Comparison of ENCODE assay signal across 1 cellular context in the genomic region with DNA sequence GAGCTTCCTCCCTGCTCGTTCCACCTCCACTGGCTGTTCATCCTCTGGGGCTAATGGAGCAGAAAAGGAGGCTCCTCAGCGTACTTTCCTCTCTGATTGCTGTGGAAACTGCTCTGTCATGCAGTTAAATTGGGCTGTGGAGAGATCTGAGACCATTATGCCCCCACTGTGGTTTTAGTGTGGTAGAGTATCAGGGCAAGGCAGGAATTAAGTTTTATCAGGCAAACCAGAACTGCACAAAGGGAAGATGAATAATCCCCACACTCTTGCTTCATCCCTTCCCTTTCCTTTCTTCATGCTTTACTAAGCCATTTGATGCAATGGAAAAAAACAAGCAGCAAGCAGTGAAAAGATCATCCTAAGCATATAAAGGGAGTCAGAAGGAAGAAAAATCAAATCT.
TF ChIP-seq lines count a peak whose summit lies in the region.

No MANE protein-coding gene starts in this region.

TF ChIP-seq in IMR-90, 13 proteins besides CTCF, POLR2A, EP300 and RAD21 (continued from another document):
- no peak for TF ChIP-seq CHD1 (IDR thresholded peaks at IDR 0.05; ENCODE audit: low read depth, low read length)
